In the genomic region with DNA sequence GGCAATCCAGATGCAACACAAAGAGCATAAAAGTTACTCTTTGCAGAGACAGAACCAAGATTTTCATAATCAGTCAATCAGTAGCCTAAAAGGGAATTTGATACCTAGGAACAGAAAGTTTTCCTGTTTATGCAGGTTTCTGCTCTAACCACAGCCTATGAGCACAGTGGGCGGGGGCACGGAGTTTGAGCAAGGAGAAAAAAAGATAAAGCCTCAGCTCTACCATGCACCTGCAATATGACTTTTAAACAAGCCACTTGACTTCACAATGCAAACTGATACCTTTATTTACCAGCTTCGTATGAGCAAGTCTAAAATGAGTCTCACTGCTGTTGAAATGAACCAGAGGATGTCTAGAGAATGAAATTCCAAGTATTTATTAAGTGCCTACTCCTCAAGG, we compare ENCODE assay signal across 24 cellular contexts. TPM values are rescaled to one million over a fixed set of nuclear protein-coding genes. Genes with fewer than 3 reads are reported as not detected.
DNase-seq lines count a peak whose midpoint lies in the region; ATAC-seq and TF ChIP-seq lines count a peak whose summit lies in the region.
"Had no signal": no experiment of that assay in that cellular context is flagged by ENCODE, and none has a peak within 500 bp of the region (broad histone marks: within the 10 kb centered on the region; RNA-seq: fewer than 3 reads in every experiment).

No MANE protein-coding gene starts in this region.

- H3K27me3 Mint-ChIP-seq in glutamatergic neuron (ENCODE audit: unreplicated experiment): peaks cover 3% of the 10 kb centered on the region

- H3K4me3 ChIP-seq in mucosa of descending colon (no peak overlapping the region), prostate gland (no peak overlapping the region)

- TF ChIP-seq CTCF in mucosa of descending colon (IDR thresholded peaks at IDR 0.05) (no peak), GM10248 (IDR thresholded peaks at IDR 0.05; ENCODE audit: control extremely low read depth, extremely low read depth, low read depth, missing control alignments) (no peak), glutamatergic neuron (IDR thresholded peaks at IDR 0.05; ENCODE audit: partially characterized antibody, unreplicated experiment) (no peak), prostate gland (IDR thresholded peaks at IDR 0.05) (no peak)

- WGBS in prostate gland: 34% methylated on average over 3 of the region's 3 CpGs

- H3K27ac Mint-ChIP-seq in glutamatergic neuron (ENCODE audit: unreplicated experiment): no peak overlapping the region
- H3K27ac Mint-ChIP-seq: CD8-positive, alpha-beta memory T cell; dendritic cell treated with granulocyte-macrophage colony-stimulating factor and Interleukin-4, amounts not matched to agents 40 ng/mL and 50 ng/mL, for 4 days; stimulated activated naive CD8-positive, alpha-beta T cell treated with anti-CD3 and anti-CD28 coated beads, Interleukin-15, Interleukin-2, amounts not matched to agents 100 ng/mL and 50 ng/mL, for 24 hours; type B pancreatic cell had no signal

- peaks cover 2% of the 10 kb centered on the region for H3K4me1 Mint-ChIP-seq in glutamatergic neuron (ENCODE audit: low read depth, unreplicated experiment)
- H3K4me1 Mint-ChIP-seq: CD8-positive, alpha-beta memory T cell; neural crest cell had no signal

- POLR2A ChIA-PET in GM10248 (lab: Yijun Ruan, JAX): no interaction called here

- H3K9me3 ChIP-seq in mucosa of descending colon (no peaks in the 10 kb centered on the region), prostate gland (no peaks in the 10 kb centered on the region)

- no peak overlapping the region for H3K27ac ChIP-seq in prostate gland
- H3K27ac ChIP-seq: epithelial cell of prostate, RWPE1 had no signal

- ATAC-seq in mucosa of descending colon (peak; percentile 31), Right ventricle myocardium inferior (no peak)

- H3K4me1 ChIP-seq in mucosa of descending colon (ENCODE audit: low read depth) (peaks cover 16% of the 10 kb centered on the region), prostate gland (replicated peaks) (no peaks in the 10 kb centered on the region)

- H3K36me3 ChIP-seq in mucosa of descending colon (ENCODE audit: low read depth) (no peaks in the 10 kb centered on the region), prostate gland (no peaks in the 10 kb centered on the region)

- no peaks in the 10 kb centered on the region for H3K36me3 Mint-ChIP-seq in glutamatergic neuron (ENCODE audit: unreplicated experiment)
- H3K36me3 Mint-ChIP-seq: CD8-positive, alpha-beta memory T cell; type B pancreatic cell had no signal

- no peaks in the 10 kb centered on the region for H3K9me3 Mint-ChIP-seq in glutamatergic neuron (ENCODE audit: unreplicated experiment)
- H3K9me3 Mint-ChIP-seq: dendritic cell treated with granulocyte-macrophage colony-stimulating factor and Interleukin-4, amounts not matched to agents 40 ng/mL and 50 ng/mL, for 4 days; neural crest cell; type B pancreatic cell had no signal

- CTCF ChIA-PET in GM10248 (lab: Yijun Ruan, JAX): no interaction called here

- no peak overlapping the region for H3K4me3 Mint-ChIP-seq in glutamatergic neuron (ENCODE audit: unreplicated experiment)
- H3K4me3 Mint-ChIP-seq: CD8-positive, alpha-beta memory T cell; dendritic cell treated with granulocyte-macrophage colony-stimulating factor and Interleukin-4, amounts not matched to agents 40 ng/mL and 50 ng/mL, for 4 days; neural crest cell; stimulated activated naive CD8-positive, alpha-beta T cell treated with anti-CD3 and anti-CD28 coated beads, Interleukin-15, Interleukin-2, amounts not matched to agents 100 ng/mL and 50 ng/mL, for 24 hours; type B pancreatic cell had no signal

- TF ChIP-seq POLR2A in prostate gland (IDR thresholded peaks at IDR 0.05): no peak

- DNase-seq in NCI-H1105 treated with DMSO at 0.1 percent for 48 hours (lab: John Stamatoyannopoulos, UW) (peak; percentile 85), NCI-H2171 treated with DMSO at 0.1 percent for 48 hours (lab: John Stamatoyannopoulos, UW) (peak; percentile 67), OCI-M1 (lab: John Stamatoyannopoulos, UW) (peak; percentile 11), mucosa of descending colon (peak; percentile 42 to 55 (median 44)), GM10248 (ENCODE audit: extremely low spot score) (no peak), glutamatergic neuron (no peak), prostate gland (ENCODE audit: low spot score) (no peak), Right ventricle myocardium inferior (ENCODE audit: missing footprints) (no peak)
- DNase-seq: activated CD4-positive, alpha-beta T cell treated with anti-CD3 and anti-CD28 coated beads for 48 hours; activated CD8-positive, alpha-beta memory T cell treated with anti-CD3 and anti-CD28 coated beads, Interleukin-2, amount 50 U/mL, for 48 hours; activated effector memory CD4-positive, alpha-beta T cell treated with anti-CD3 and anti-CD28 coated beads, Interleukin-2, amount 50 U/mL, for 16 hours; CD8-positive, alpha-beta memory T cell; foreskin melanocyte; Karpas-422; NCI-H146; NK-92 treated with Interleukin-12 subunit alpha and Interleukin-12 subunit beta, amount 100 ng/mL, for 24 hours; small intestine; stimulated activated CD4-positive, alpha-beta T cell treated with anti-CD3 and anti-CD28 coated beads, Interleukin-2, amount 100 ng/mL, for 48 hours had no signal

- intact Hi-C loops in mucosa of descending colon (cut with DNase I, micrococcal nuclease): no loop called here
- intact Hi-C loops in prostate gland (cut with DNase I): no loop called here
- intact Hi-C loops in Right ventricle myocardium inferior (cut with DNase I): no loop called here

- peaks cover 2% of the 10 kb centered on the region for H3K27me3 ChIP-seq in prostate gland (replicated peaks; ENCODE audit: insufficient read depth)

RNA-seq across cellular contexts. Expression of a gene that starts 5.6 kb away (rescaled TPM):
- total RNA-seq in mucosa of descending colon (100 to 1,000 TPM in 2 of 3 donors, 10 to 100 TPM in 1; 59.5 to 157 (median 139) TPM), glutamatergic neuron (ENCODE audit: unreplicated experiment) (19.4 TPM), prostate gland (100 to 1,000 TPM; 123 to 129 TPM), Right ventricle myocardium inferior (2.5 TPM)
- total RNA-seq: CD8-positive, alpha-beta memory T cell had no signal

Comparison
In these comparisons a context has a peak if more than half of its experiments do, and no peak if none do; other contexts are left out.
1. DNase-seq: peak in NCI-H1105 treated with DMSO at 0.1 percent for 48 hours (single experiment), NCI-H2171 treated with DMSO at 0.1 percent for 48 hours (single experiment), OCI-M1 (single experiment) and mucosa of descending colon (3 of 3); none in GM10248 (single experiment), glutamatergic neuron (single experiment), prostate gland (single experiment) and Right ventricle myocardium inferior (single experiment).